In genomic region chr1:24992761-24993211, GRCh38 we compare ENCODE assay signal across 16 cellular contexts.
DNase-seq lines count a peak whose midpoint lies in the region; ATAC-seq and TF ChIP-seq lines count a peak whose summit lies in the region.
"Had no signal": no experiment of that assay in that cellular context is flagged by ENCODE, and none has a peak within 500 bp of the region (broad histone marks: within the 10 kb centered on the region; RNA-seq: fewer than 3 reads in every experiment).

No MANE protein-coding gene starts in this region.

- no peaks in the 10 kb centered on the region for H3K9me3 Mint-ChIP-seq in activated CD4-positive, alpha-beta memory T cell treated with anti-CD3 and anti-CD28 coated beads for 36 hours
- no peaks in the 10 kb centered on the region for H3K9me3 Mint-ChIP-seq in endothelial cell (ENCODE audit: unreplicated experiment)
- H3K9me3 Mint-ChIP-seq in stimulated activated naive CD8-positive, alpha-beta T cell treated with anti-CD3 and anti-CD28 coated beads, Interleukin-15, amount 100 ng/mL, for 72 hours: peaks cover 15% of the 10 kb centered on the region in 2 donors

- no peak overlapping the region for H3K4me3 ChIP-seq in sigmoid colon
- no peak overlapping the region for H3K4me3 ChIP-seq in brain microvascular endothelial cell (ENCODE audit: low read depth, low read length)
- H3K4me3 ChIP-seq: esophagus squamous epithelium, PC-9, uterus had no signal

- WGBS in sigmoid colon, 2 donors: 50 to 68% methylated on average over 12 of the region's 12 CpGs

- POLR2A ChIA-PET in activated CD4-positive, alpha-beta memory T cell treated with anti-CD3 and anti-CD28 coated beads for 36 hours (lab: Charles Lee): interaction anchor here (1.0 to 1.8 kb wide), 3 partner anchors 11 to 29 kb away, joined by 3 to 6 read pairs (median 4); no protein-coding TSS in a partner anchor

- H3K36me3 ChIP-seq in sigmoid colon: no peaks in the 10 kb centered on the region
- H3K36me3 ChIP-seq in brain microvascular endothelial cell (replicated peaks): no peaks in the 10 kb centered on the region
- H3K36me3 ChIP-seq: esophagus squamous epithelium, uterus had no signal

- peak overlapping the region; percentile 94 for H3K27ac Mint-ChIP-seq in activated CD4-positive, alpha-beta memory T cell treated with anti-CD3 and anti-CD28 coated beads for 36 hours
- peak overlapping the region; percentile 7 for H3K27ac Mint-ChIP-seq in endothelial cell (ENCODE audit: unreplicated experiment)
- H3K27ac Mint-ChIP-seq in stimulated activated naive CD8-positive, alpha-beta T cell treated with anti-CD3 and anti-CD28 coated beads, Interleukin-15, amount 100 ng/mL, for 72 hours: peak overlapping the region; percentile 91 to 97

- TF ChIP-seq CTCF in endothelial cell (IDR thresholded peaks at IDR 0.05; ENCODE audit: unreplicated experiment) (no peak), sigmoid colon (IDR thresholded peaks at IDR 0.05) (no peak), brain microvascular endothelial cell (IDR thresholded peaks at IDR 0.05; ENCODE audit: low read depth, low read length, missing control alignments) (no peak)

- TF ChIP-seq EP300 in sigmoid colon (IDR thresholded peaks at IDR 0.05): no peak

- peaks cover 0 to 3% (median 0%) of the 10 kb centered on the region in 3 donors for H3K27me3 ChIP-seq in sigmoid colon
- no peaks in the 10 kb centered on the region for H3K27me3 ChIP-seq in brain microvascular endothelial cell (replicated peaks)
- H3K27me3 ChIP-seq: uterus had no signal

- no peaks in the 10 kb centered on the region for H3K4me1 ChIP-seq in sigmoid colon
- H3K4me1 ChIP-seq: esophagus squamous epithelium, uterus had no signal

- H3K27ac ChIP-seq in sigmoid colon (no peak overlapping the region), brain microvascular endothelial cell (no peak overlapping the region)
- H3K27ac ChIP-seq: PC-9, uterus had no signal

- no peaks in the 10 kb centered on the region for H3K27me3 Mint-ChIP-seq in activated CD4-positive, alpha-beta memory T cell treated with anti-CD3 and anti-CD28 coated beads for 36 hours
- H3K27me3 Mint-ChIP-seq in endothelial cell (ENCODE audit: unreplicated experiment): peaks cover 11% of the 10 kb centered on the region
- no peaks in the 10 kb centered on the region for H3K27me3 Mint-ChIP-seq in stimulated activated naive CD8-positive, alpha-beta T cell treated with anti-CD3 and anti-CD28 coated beads, Interleukin-15, amount 100 ng/mL, for 72 hours

- peak; percentile 36 for DNase-seq in activated gamma-delta T cell treated with Interleukin-2 at 50 U/mL for 16 hours
- no peak for DNase-seq in activated gamma-delta T cell (lab: John Stamatoyannopoulos, UW)
- DNase-seq in activated CD4-positive, alpha-beta memory T cell treated with anti-CD3 and anti-CD28 coated beads for 36 hours: no peak
- DNase-seq in endothelial cell (ENCODE audit: low spot score): no peak
- DNase-seq in stimulated activated naive CD8-positive, alpha-beta T cell treated with anti-CD3 and anti-CD28 coated beads, Interleukin-15, amount 100 ng/mL, for 72 hours: no peak
- DNase-seq in sigmoid colon: no peak
- DNase-seq in brain microvascular endothelial cell: no peak
- DNase-seq: ACHN, esophagus squamous epithelium, head of caudate nucleus, NCI-H2029, NCI-H526 treated with DMSO at 0.1 percent for 48 hours, PC-9, uterus had no signal

- in situ Hi-C loops in brain microvascular endothelial cell (cut with HindIII; ENCODE audit: low pct_ligation_motif_present, low sequenced_read_pairs): no loop called here

- ATAC-seq in stimulated activated naive CD8-positive, alpha-beta T cell treated with anti-CD3 and anti-CD28 coated beads, Interleukin-15, amount 100 ng/mL, for 72 hours: no peak
- ATAC-seq in HG03354 (IDR thresholded peaks at IDR 0.05; ENCODE audit: poor library complexity, severe bottlenecking, unreplicated experiment): no peak
- ATAC-seq: SK-N-SH treated with all-trans-retinoic acid at 6 μM for 48 hours had no signal

- H3K4me3 Mint-ChIP-seq in activated CD4-positive, alpha-beta memory T cell treated with anti-CD3 and anti-CD28 coated beads for 36 hours: peak overlapping the region; percentile 42
- H3K4me3 Mint-ChIP-seq in endothelial cell (ENCODE audit: unreplicated experiment): peak overlapping the region; percentile 6
- peak overlapping the region; percentile 81 to 88 for H3K4me3 Mint-ChIP-seq in stimulated activated naive CD8-positive, alpha-beta T cell treated with anti-CD3 and anti-CD28 coated beads, Interleukin-15, amount 100 ng/mL, for 72 hours

- intact Hi-C loops in activated CD4-positive, alpha-beta memory T cell treated with anti-CD3 and anti-CD28 coated beads for 36 hours (cut with micrococcal nuclease): no loop called here
- intact Hi-C loops in sigmoid colon (cut with DNase I): no loop called here

- TF ChIP-seq POLR2A in sigmoid colon (IDR thresholded peaks at IDR 0.05): no peak

- peaks cover 0 to 3% (median 0%) of the 10 kb centered on the region in 4 donors for H3K9me3 ChIP-seq in sigmoid colon
- H3K9me3 ChIP-seq: esophagus squamous epithelium, uterus had no signal

- H3K36me3 Mint-ChIP-seq in activated CD4-positive, alpha-beta memory T cell treated with anti-CD3 and anti-CD28 coated beads for 36 hours: peaks cover 3% of the 10 kb centered on the region
- peaks cover 15% of the 10 kb centered on the region for H3K36me3 Mint-ChIP-seq in endothelial cell (ENCODE audit: low read depth, unreplicated experiment)

- H3K4me1 Mint-ChIP-seq in activated CD4-positive, alpha-beta memory T cell treated with anti-CD3 and anti-CD28 coated beads for 36 hours (ENCODE audit: low read depth): peaks cover 90% of the 10 kb centered on the region
- H3K4me1 Mint-ChIP-seq in endothelial cell (ENCODE audit: unreplicated experiment): peaks cover 18% of the 10 kb centered on the region
- H3K4me1 Mint-ChIP-seq in stimulated activated naive CD8-positive, alpha-beta T cell treated with anti-CD3 and anti-CD28 coated beads, Interleukin-15, amount 100 ng/mL, for 72 hours: peaks cover 100% of the 10 kb centered on the region

- CTCF ChIA-PET in activated CD4-positive, alpha-beta memory T cell treated with anti-CD3 and anti-CD28 coated beads for 36 hours (lab: Charles Lee): interaction anchor here (1.0 to 2.9 kb wide), 3 partner anchors 30 to 44 kb away, joined by 3 to 19 read pairs (median 3); no protein-coding TSS in a partner anchor

Comparison
In these comparisons a context has a peak if more than half of its experiments do, and no peak if none do; other contexts are left out.
1. H3K27ac Mint-ChIP-seq: peak in every context shown above with its lines; median percentile 94 in activated CD4-positive, alpha-beta memory T cell treated with anti-CD3 and anti-CD28 coated beads for 36 hours; 94 in stimulated activated naive CD8-positive, alpha-beta T cell treated with anti-CD3 and anti-CD28 coated beads, Interleukin-15, amount 100 ng/mL, for 72 hours; 7 in endothelial cell.
2. H3K4me3 Mint-ChIP-seq: peak in every context shown above with its lines; median percentile 84 in stimulated activated naive CD8-positive, alpha-beta T cell treated with anti-CD3 and anti-CD28 coated beads, Interleukin-15, amount 100 ng/mL, for 72 hours; 42 in activated CD4-positive, alpha-beta memory T cell treated with anti-CD3 and anti-CD28 coated beads for 36 hours; 6 in endothelial cell.